Comparison of ENCODE assay signal across 13 cellular contexts in the genomic region with DNA sequence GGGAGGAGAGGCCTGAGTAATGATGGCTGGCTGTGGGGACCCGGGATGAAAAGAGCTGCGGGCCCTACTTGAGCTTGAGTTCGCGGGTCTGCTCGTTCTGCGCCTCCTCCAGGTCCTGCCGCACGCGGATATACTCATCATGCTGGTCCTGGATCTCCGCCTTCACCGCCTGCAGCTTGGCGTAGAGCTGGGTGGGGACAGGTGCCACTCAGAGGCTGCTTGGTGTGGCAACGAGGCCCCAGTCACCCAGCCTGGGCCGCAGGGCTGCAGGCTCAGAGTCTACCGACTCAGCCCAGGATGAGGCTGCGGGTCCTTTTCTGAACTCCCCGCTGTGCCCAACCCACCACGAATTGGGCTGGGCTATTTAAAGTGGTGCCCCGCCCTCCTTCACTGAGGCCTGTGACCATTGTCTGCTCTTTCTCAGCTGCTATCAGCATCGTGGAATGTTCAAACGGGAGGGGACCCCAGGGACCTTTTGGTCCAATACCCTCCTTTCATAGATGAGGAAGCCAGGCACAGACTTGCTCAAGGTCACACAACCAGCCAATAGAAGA.
"Had no signal": no experiment of that assay in that cellular context is flagged by ENCODE, and none has a peak within 500 bp of the region (broad histone marks: within the 10 kb centered on the region; RNA-seq: fewer than 3 reads in every experiment).

No MANE protein-coding gene starts in this region.

- H3K27ac Mint-ChIP-seq: activated naive CD4-positive, alpha-beta T cell treated with anti-CD3 and anti-CD28 coated beads, Interleukin-2, amount 10 ng/mL, durations not matched to agents 7 days and 5 days; activated T-helper 17 cell treated with anti-CD3 and anti-CD28 coated beads, Interleukin-2, amount 50 U/mL, for 72 hours had no signal

- H3K4me3 Mint-ChIP-seq: activated naive CD4-positive, alpha-beta T cell treated with anti-CD3 and anti-CD28 coated beads, Interleukin-2, amount 10 ng/mL, durations not matched to agents 7 days and 5 days; activated T-helper 17 cell treated with anti-CD3 and anti-CD28 coated beads, Interleukin-2, amount 50 U/mL, for 72 hours; effector memory CD8-positive, alpha-beta T cell had no signal

- H3K27me3 Mint-ChIP-seq: activated T-helper 17 cell treated with anti-CD3 and anti-CD28 coated beads, Interleukin-2, amount 50 U/mL, for 72 hours; effector memory CD8-positive, alpha-beta T cell had no signal

- H3K4me1 Mint-ChIP-seq: activated naive CD4-positive, alpha-beta T cell treated with anti-CD3 and anti-CD28 coated beads, Interleukin-2, amount 10 ng/mL, durations not matched to agents 7 days and 5 days; activated T-helper 17 cell treated with anti-CD3 and anti-CD28 coated beads, Interleukin-2, amount 50 U/mL, for 72 hours had no signal

- H3K4me2 ChIP-seq: smooth muscle cell had no signal

- H3K4me1 ChIP-seq: lower lobe of right lung, transverse colon had no signal

- H3K9me3 ChIP-seq: lower lobe of right lung, transverse colon had no signal

- H3K9me3 Mint-ChIP-seq: activated naive CD4-positive, alpha-beta T cell treated with anti-CD3 and anti-CD28 coated beads, Interleukin-2, amount 10 ng/mL, durations not matched to agents 7 days and 5 days; activated T-helper 17 cell treated with anti-CD3 and anti-CD28 coated beads, Interleukin-2, amount 50 U/mL, for 72 hours; effector memory CD8-positive, alpha-beta T cell had no signal

- ATAC-seq: activated T-helper 17 cell treated with anti-CD3 and anti-CD28 coated beads, Interleukin-2, amount 50 U/mL, for 72 hours; effector memory CD8-positive, alpha-beta T cell; left colon; lower lobe of right lung; stimulated activated naive CD8-positive, alpha-beta T cell treated with anti-CD3 and anti-CD28 coated beads, Interleukin-15, Interleukin-2, amounts not matched to agents 100 U/mL and 50 U/mL, for 24 hours had no signal

- DNase-seq: activated CD4-positive, alpha-beta T cell treated with anti-CD3 and anti-CD28 coated beads, Interleukin-2, amount 50 U/mL, for 48 hours; activated naive CD4-positive, alpha-beta T cell treated with anti-CD3 and anti-CD28 coated beads, Interleukin-2, amount 10 ng/mL, durations not matched to agents 7 days and 5 days; dermis blood vessel endothelial cell; effector memory CD8-positive, alpha-beta T cell; head of caudate nucleus; left colon; lower lobe of right lung; midbrain; stimulated activated naive CD8-positive, alpha-beta T cell treated with anti-CD3 and anti-CD28 coated beads, Interleukin-15, Interleukin-2, amounts not matched to agents 100 U/mL and 50 U/mL, for 24 hours; T1000; transverse colon had no signal

- H3K36me3 ChIP-seq: lower lobe of right lung, transverse colon had no signal

- H3K4me3 ChIP-seq: lower lobe of right lung, smooth muscle cell, transverse colon had no signal

- H3K27ac ChIP-seq: lower lobe of right lung, transverse colon had no signal

- H3K27me3 ChIP-seq: transverse colon had no signal

- H3K36me3 Mint-ChIP-seq: activated naive CD4-positive, alpha-beta T cell treated with anti-CD3 and anti-CD28 coated beads, Interleukin-2, amount 10 ng/mL, durations not matched to agents 7 days and 5 days had no signal
